Comparison of ENCODE assay signal across 7 cellular contexts in the genomic region with DNA sequence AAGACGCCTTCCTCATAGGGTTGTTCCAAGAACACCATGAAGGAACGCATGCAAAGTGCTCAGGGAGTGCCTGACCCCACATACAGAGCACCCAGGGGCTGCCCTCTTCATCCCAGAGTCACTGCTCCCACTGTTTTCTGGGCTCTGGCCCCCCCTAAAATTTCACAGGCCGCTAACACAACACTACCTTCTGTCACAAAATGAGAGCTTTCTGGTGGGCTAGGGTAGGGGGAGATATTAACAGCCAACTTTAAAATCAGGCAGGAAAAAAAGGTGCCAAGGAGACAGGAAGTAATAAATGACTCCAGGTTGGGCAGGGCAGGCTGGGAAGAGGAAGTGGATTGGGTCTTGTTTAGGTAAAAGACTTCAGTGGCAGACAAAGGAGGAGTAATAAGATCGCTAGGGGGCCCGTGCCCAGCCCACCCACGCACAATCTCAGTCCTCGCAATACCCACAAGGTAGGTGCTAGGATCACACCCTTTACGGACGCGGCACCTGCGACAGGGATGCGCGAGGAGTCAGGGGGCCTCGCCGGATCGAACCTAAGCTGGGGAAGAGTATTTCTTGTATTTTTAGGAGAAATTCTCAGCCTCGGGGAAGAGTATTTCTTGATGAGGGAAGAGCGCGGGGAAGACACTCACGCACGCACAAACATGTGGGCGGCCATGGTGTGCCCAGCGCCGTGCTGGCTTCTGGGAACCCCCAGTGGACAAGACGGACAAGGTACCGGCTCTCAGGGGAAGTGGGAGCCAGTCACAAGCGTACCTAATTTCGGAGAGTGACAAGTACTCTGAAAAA. TPM values are rescaled to one million over a fixed set of nuclear protein-coding genes. Genes with fewer than 3 reads are reported as not detected.
A peak's percentile ranks its signal among the peaks of the same experiment; 100 is the strongest.
DNase-seq lines count a peak whose midpoint lies in the region; ATAC-seq and TF ChIP-seq lines count a peak whose summit lies in the region.

No MANE protein-coding gene starts in this region.

- H3K4me3 ChIP-seq in HCT116 (replicated peaks in 1 of 2; ENCODE audit: low read depth in 1 of 2, low read length in 2 of 2) (peak overlapping the region; percentile 66 to 91), SK-N-MC (peak overlapping the region; percentile 82), esophagus (ENCODE audit: low read depth in 1 of 2, low read length in 2 of 2) (peak overlapping the region; percentile 40 to 83)

- TSS peak; percentile 95 for BruUV-seq in HCT116 (replicated peaks; lab: Mats Ljungman, UMichigan)

- no peaks in the 10 kb centered on the region for H4K20me1 ChIP-seq in HCT116 (ENCODE audit: insufficient read depth)

- no peak for TF ChIP-seq CTCF in HCT116 (IDR thresholded peaks at IDR 0.05 in 2 of 3, conservative IDR thresholded peaks at IDR 0.05 in 1 of 3; ENCODE audit: borderline replicate concordance in 1 of 3, insufficient read depth in 1 of 3, low read depth in 2 of 3, low read length in 2 of 3)
- TF ChIP-seq CTCF in osteocyte (IDR thresholded peaks at IDR 0.05) = no peak

- H3K4me1 ChIP-seq in HCT116 (ENCODE audit: control insufficient read depth in 1 of 2, insufficient read depth in 2 of 2, low read length in 2 of 2) = peaks cover 29 to 38% of the 10 kb centered on the region in 2 experiments
- peaks cover 5 to 11% of the 10 kb centered on the region in 2 donors for H3K4me1 ChIP-seq in esophagus (ENCODE audit: control insufficient read depth in 2 of 2, insufficient read depth in 2 of 2, low read length in 1 of 2)

- H3K36me3 Mint-ChIP-seq in osteocyte (ENCODE audit: unreplicated experiment) = no peaks in the 10 kb centered on the region

- H3K27ac ChIP-seq in HCT116 (ENCODE audit: low read depth, low read length) (peak overlapping the region; percentile 95), SK-N-MC (no peak overlapping the region), esophagus (ENCODE audit: low read depth in 2 of 2, low read length in 1 of 2) (peak overlapping the region; percentile 65 to 83)

- peak overlapping the region; percentile 75 for H3K4me3 Mint-ChIP-seq in osteocyte (ENCODE audit: unreplicated experiment)

- no peaks in the 10 kb centered on the region for H3K9me2 ChIP-seq in HCT116 (ENCODE audit: insufficient read depth)

- no peaks in the 10 kb centered on the region for H3K9me3 ChIP-seq in HCT116 (ENCODE audit: control insufficient read depth in 1 of 2, insufficient read depth in 1 of 2, low read depth in 1 of 2, low read length in 2 of 2)
- no peaks in the 10 kb centered on the region for H3K9me3 ChIP-seq in SK-N-MC (ENCODE audit: low read depth, low read length)
- H3K9me3 ChIP-seq in esophagus (ENCODE audit: control insufficient read depth in 2 of 2, insufficient read depth in 1 of 2, low read depth in 1 of 2, low read length in 1 of 2) = no peaks in the 10 kb centered on the region

- H3K36me3 ChIP-seq in HCT116 (ENCODE audit: control insufficient read depth in 1 of 2, insufficient read depth in 2 of 2, low read length in 2 of 2) (peaks cover 0 to 2% of the 10 kb centered on the region in 2 experiments; a peak in 2 of 4 replicates), SK-N-MC (ENCODE audit: insufficient read depth, low read length) (no peaks in the 10 kb centered on the region), esophagus (ENCODE audit: control insufficient read depth in 2 of 2, insufficient read depth in 2 of 2, low read length in 1 of 2) (no peaks in the 10 kb centered on the region)

- peaks cover 26% of the 10 kb centered on the region for H3K4me1 Mint-ChIP-seq in osteocyte (ENCODE audit: unreplicated experiment)

- TF ChIP-seq RAD21 in HCT116 (IDR thresholded peaks at IDR 0.05; ENCODE audit: low read depth) = no peak

- intact Hi-C loops in HCT116 (cut with micrococcal nuclease) = no loop called here

- H3K9me3 Mint-ChIP-seq in osteocyte (ENCODE audit: unreplicated experiment) = no peaks in the 10 kb centered on the region

- WGBS in esophagus, 2 donors = 55 to 58% methylated on average over 28 of the region's 28 CpGs

- POLR2A ChIA-PET in HCT116 (lab: Charles Lee) = no interaction called here

- H3K27ac Mint-ChIP-seq in osteocyte (ENCODE audit: unreplicated experiment) = peak overlapping the region; percentile 89

- CTCF ChIA-PET in HCT116 (lab: Charles Lee) = no interaction called here

- DNase-seq in HCT116 (ENCODE audit: low read depth, low spot score) (peak; percentile 23), SK-N-MC (ENCODE audit: low read depth, low spot score) (no peak), osteocyte (ENCODE audit: extremely low spot score, unreplicated experiment) (no peak), midbrain (lab: John Stamatoyannopoulos, UW) (no peak), NCI-H526 treated with DMSO at 0.1 percent for 48 hours (lab: John Stamatoyannopoulos, UW) (no peak)

- TF ChIP-seq POLR2A in HCT116 (IDR thresholded peaks at IDR 0.05; ENCODE audit: borderline replicate concordance, extremely low read depth, insufficient read depth, insufficient read length) = peak; percentile 44

- ATAC-seq in HCT116 = peak; percentile 43
- ATAC-seq in HG03095 (IDR thresholded peaks at IDR 0.05; ENCODE audit: unreplicated experiment) = no peak

- H3K27me3 Mint-ChIP-seq in osteocyte (ENCODE audit: unreplicated experiment) = no peaks in the 10 kb centered on the region

- peaks cover 36% of the 10 kb centered on the region for H3K79me2 ChIP-seq in HCT116 (ENCODE audit: insufficient read depth, low read length)

- peak overlapping the region; percentile 89 for H3K4me2 ChIP-seq in HCT116 (ENCODE audit: low read length)

- H3K9ac ChIP-seq in HCT116 (ENCODE audit: low read length) (peak overlapping the region; percentile 94), SK-N-MC (ENCODE audit: insufficient read length) (peak overlapping the region; percentile 77)

- H2AFZ ChIP-seq in HCT116 (ENCODE audit: low read depth, low read length, poor library complexity, severe bottlenecking) = no peak overlapping the region

- H3K27me3 ChIP-seq in HCT116 (ENCODE audit: insufficient read depth, low read length) = no peaks in the 10 kb centered on the region
- H3K27me3 ChIP-seq in esophagus (ENCODE audit: control insufficient read depth in 1 of 2, insufficient read depth in 2 of 2, low read length in 2 of 2) = no peaks in the 10 kb centered on the region

- RAD21 ChIA-PET in HCT116 (lab: Charles Lee; ENCODE audit: low non-redundant PET in 1 of 2, low total read pairs in 2 of 2, uncharacterized antibody in 2 of 2, unreplicated experiment in 2 of 2) = no interaction called here

TF ChIP-seq in HCT116, 20 proteins besides CTCF, POLR2A, EP300 and RAD21:
- TF ChIP-seq EGR1 (IDR thresholded peaks at IDR 0.05; ENCODE audit: low read depth) (peak; percentile 54), ELF1 (IDR thresholded peaks at IDR 0.05; ENCODE audit: borderline replicate concordance, low read depth) (no peak)

RNA-seq across cellular contexts. Expression of a gene that starts 0.9 kb away (rescaled TPM):
- total RNA-seq in HCT116 (2021; ENCODE audit: unreplicated experiment) (43.2 TPM), osteocyte (101 and 110 TPM in 2 replicates)
- 21.3 and 22.5 TPM in 2 replicates for polyA plus RNA-seq in HCT116 (2012)
- 10 to 100 TPM; 15.4 to 44.4 TPM for polyA plus RNA-seq in esophagus

RNA-seq across cellular contexts. Expression of a gene that starts 24.1 kb away (rescaled TPM):
- total RNA-seq in HCT116 (2021; ENCODE audit: unreplicated experiment) (not detected), osteocyte (not detected in 2 replicates)
- 0.12 and 0.16 TPM in 2 replicates for polyA plus RNA-seq in HCT116 (2012)
- not detected for polyA plus RNA-seq in esophagus
